Comparison of ENCODE assay signal across 7 cellular contexts in the genomic region with DNA sequence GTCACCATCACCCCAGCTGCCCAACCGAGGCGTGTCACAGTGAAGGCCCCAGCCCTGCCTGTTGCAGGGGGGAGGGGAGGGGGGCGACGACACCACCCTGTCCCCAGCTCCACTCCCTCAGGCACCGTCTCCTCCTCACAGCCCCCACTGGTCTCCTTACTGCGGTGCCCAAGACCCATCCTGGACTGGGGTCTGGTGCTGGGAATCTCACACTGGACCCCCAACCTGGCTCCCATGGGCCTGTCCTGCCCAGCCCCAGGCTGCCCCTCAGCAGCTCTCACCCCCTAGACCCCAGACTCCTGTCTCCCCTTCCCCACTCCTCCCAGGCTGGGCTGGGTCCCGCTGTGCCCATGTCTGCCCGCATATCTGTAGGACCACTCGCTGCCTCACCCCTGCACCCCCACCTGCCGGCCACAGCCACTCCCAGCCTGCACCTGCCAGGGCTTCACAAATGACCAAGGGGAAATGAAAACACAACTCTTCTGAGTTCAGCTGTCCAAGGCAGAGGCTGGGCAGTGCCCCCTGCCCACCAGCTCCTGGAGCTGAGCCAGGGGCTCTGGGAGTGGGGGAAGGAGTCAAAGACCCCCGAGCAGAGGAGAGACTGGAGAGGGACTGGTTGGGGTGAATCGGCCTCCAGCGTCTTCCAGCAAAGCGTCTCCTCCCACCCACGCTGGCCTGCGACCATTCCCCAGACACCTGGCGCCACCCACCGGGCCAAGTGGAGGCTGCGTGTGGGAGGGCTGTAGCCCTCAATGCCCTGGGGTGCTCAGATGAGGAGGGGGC. TPM values are rescaled to one million over a fixed set of nuclear protein-coding genes. Genes with fewer than 3 reads are reported as not detected.
DNase-seq lines count a peak whose midpoint lies in the region; ATAC-seq, FAIRE-seq and TF ChIP-seq lines count a peak whose summit lies in the region.

No MANE protein-coding gene starts in this region.

- peak; percentile 66 for FAIRE-seq in GM12891 (lab: Jason Lieb, UNC)

- no peaks in the 10 kb centered on the region for H3K9me3 ChIP-seq in parathyroid adenoma (ENCODE audit: control insufficient read depth, low read length)

- no peaks in the 10 kb centered on the region for H3K36me3 ChIP-seq in parathyroid adenoma (ENCODE audit: control insufficient read depth, insufficient read depth, low read length)

- DNase-seq in GM12891 (ENCODE audit: insufficient read length, low spot score): peak; percentile 79
- peak; percentile 74 for DNase-seq in NCI-H69 (lab: John Stamatoyannopoulos, UW)
- DNase-seq in activated T-cell treated with anti-CD3 and anti-CD28 coated beads for 4 hours: peak; percentile 40
- peak; percentile 59 for DNase-seq in fibroblast of pulmonary artery (ENCODE audit: low read depth)
- DNase-seq in NCI-H1436 (lab: John Stamatoyannopoulos, UW): no peak

- peak; percentile 65 for TF ChIP-seq CTCF in fibroblast of pulmonary artery (IDR thresholded peaks at IDR 0.05; ENCODE audit: low read length, missing control alignments)
- peak; percentile 17 for TF ChIP-seq CTCF in parathyroid adenoma (IDR thresholded peaks at IDR 0.05)

- no peaks in the 10 kb centered on the region for H3K27me3 ChIP-seq in parathyroid adenoma (ENCODE audit: control insufficient read depth, insufficient read depth, low read length)

- H3K4me3 ChIP-seq in fibroblast of pulmonary artery (replicated peaks; ENCODE audit: low read depth, low read length): no peak overlapping the region
- no peak overlapping the region for H3K4me3 ChIP-seq in parathyroid adenoma (ENCODE audit: low read depth, low read length)

- no peak for TF ChIP-seq POLR2A in GM12891 (IDR thresholded peaks at IDR 0.05; ENCODE audit: low read depth, low read length)

- H3K27ac ChIP-seq in parathyroid adenoma: no peak overlapping the region

- H3K79me2 ChIP-seq in parathyroid adenoma: no peaks in the 10 kb centered on the region

- no peak for ATAC-seq in GM19328 (IDR thresholded peaks at IDR 0.05; ENCODE audit: unreplicated experiment)

- H3K4me2 ChIP-seq in parathyroid adenoma (ENCODE audit: low read length): no peak overlapping the region

- peaks cover 5% of the 10 kb centered on the region for H3K4me1 ChIP-seq in parathyroid adenoma

- H3K9ac ChIP-seq in parathyroid adenoma: no peak overlapping the region

- H2AFZ ChIP-seq in parathyroid adenoma: no peak overlapping the region

TF ChIP-seq in GM12891, 5 proteins besides CTCF, POLR2A, EP300 and RAD21:
- TF ChIP-seq PAX5 (IDR thresholded peaks at IDR 0.05; ENCODE audit: insufficient read depth, low read length, severe bottlenecking): no peak
- TF ChIP-seq SPI1 (IDR thresholded peaks at IDR 0.05; ENCODE audit: low read depth, low read length): no peak
- no peak for TF ChIP-seq POLR2AphosphoS5 (IDR thresholded peaks at IDR 0.05; ENCODE audit: low read depth, low read length)
- no peak for TF ChIP-seq TAF1 (IDR thresholded peaks at IDR 0.05; ENCODE audit: low read depth, low read length)
- no peak for TF ChIP-seq POU2F2 (IDR thresholded peaks at IDR 0.05; ENCODE audit: low read depth, low read length)

RNA-seq across cellular contexts. Expression of a gene that starts 32.6 kb away (rescaled TPM):
- 0.09 TPM for polyA plus RNA-seq in GM12891 (2012; ENCODE audit: low read depth, missing spikeins)

RNA-seq across cellular contexts. Expression of a gene that starts 57.2 kb away (rescaled TPM):
- 5.1 TPM for polyA plus RNA-seq in GM12891 (2012; ENCODE audit: low read depth, missing spikeins)
